Comparison of ENCODE assay signal across 6 cellular contexts in the genomic region with DNA sequence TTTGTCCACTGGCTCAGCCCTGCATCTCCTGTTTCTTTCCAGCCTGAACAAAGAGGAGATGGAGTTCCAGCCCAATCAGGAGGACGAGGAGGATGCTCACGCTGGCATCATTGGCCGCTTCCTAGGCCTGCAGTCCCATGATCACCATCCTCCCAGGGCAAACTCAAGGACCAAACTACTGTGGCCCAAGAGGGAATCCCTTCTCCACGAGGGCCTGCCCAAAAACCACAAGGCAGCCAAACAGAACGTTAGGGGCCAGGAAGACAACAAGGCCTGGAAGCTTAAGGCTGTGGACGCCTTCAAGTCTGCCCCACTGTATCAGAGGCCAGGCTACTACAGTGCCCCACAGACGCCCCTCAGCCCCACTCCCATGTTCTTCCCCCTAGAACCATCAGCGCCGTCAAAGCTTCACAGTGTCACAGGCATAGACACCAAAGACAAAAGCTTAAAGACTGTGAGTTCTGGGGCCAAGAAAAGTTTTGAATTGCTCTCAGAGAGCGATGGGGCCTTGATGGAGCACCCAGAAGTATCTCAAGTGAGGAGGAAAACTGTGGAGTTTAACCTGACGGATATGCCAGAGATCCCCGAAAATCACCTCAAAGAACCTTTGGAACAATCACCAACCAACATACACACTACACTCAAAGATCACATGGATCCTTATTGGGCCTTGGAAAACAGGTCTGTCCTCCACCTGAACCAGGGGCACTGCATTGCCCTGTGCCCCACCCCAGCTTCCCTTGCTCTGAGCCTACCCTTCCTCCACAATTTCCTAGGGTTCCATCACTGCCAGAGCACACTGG.
DNase-seq lines count a peak whose midpoint lies in the region; ATAC-seq and TF ChIP-seq lines count a peak whose summit lies in the region.

No MANE protein-coding gene starts in this region.

- peaks cover 6% of the 10 kb centered on the region for H3K9me3 ChIP-seq in neutrophil

- ATAC-seq in GM19397 (IDR thresholded peaks at IDR 0.05; ENCODE audit: unreplicated experiment), result no peak

- no peaks in the 10 kb centered on the region for H3K27me3 ChIP-seq in neutrophil

- DNase-seq in ELF-1 (ENCODE audit: low read depth, low spot score) (peak; percentile 27), caudate nucleus (lab: John Stamatoyannopoulos, UW) (no peak), MV-4-11 (lab: John Stamatoyannopoulos, UW) (no peak), GM19238 (ENCODE audit: insufficient read length, low spot score) (no peak)

- peaks cover 94% of the 10 kb centered on the region for H3K36me3 ChIP-seq in neutrophil

- H3K4me3 ChIP-seq in neutrophil (ENCODE audit: low read depth in 1 of 2, low read length in 1 of 2), result peak overlapping the region; percentile 90 to 99

- H3K27ac ChIP-seq in caudate nucleus (ENCODE audit: low read depth, low read length) (peak overlapping the region; percentile 96), neutrophil (peak overlapping the region; percentile 95)

- TF ChIP-seq CTCF in neutrophil (IDR thresholded peaks at IDR 0.05), result no peak

- peaks cover 82 to 84% of the 10 kb centered on the region in 2 experiments for H3K4me1 ChIP-seq in neutrophil (ENCODE audit: control insufficient read depth in 1 of 2, insufficient read depth in 1 of 2, low read depth in 1 of 2, low read length in 1 of 2)
